ENCODE assay signal across 1 cellular context in genomic region chr5:99177796-99178195, GRCh38.
TF ChIP-seq lines count a peak whose summit lies in the region.

No MANE protein-coding gene starts in this region.

TF ChIP-seq in HepG2, 621 proteins besides CTCF, POLR2A, EP300 and RAD21 (continued from another document):
- TF ChIP-seq PAXIP1 (CRISPR knock-in tag; conservative IDR thresholded peaks at IDR 0.05): 0 out of 2 replicates have a peak, but pooled peaks have one; percentile 23
- no peak; the same call in 1 of the 2 replicates for TF ChIP-seq NR2F6 (IDR thresholded peaks at IDR 0.05)
- TF ChIP-seq NR2F6 (CRISPR knock-in tag; IDR thresholded peaks at IDR 0.05): peak; percentile 18; the same call in 1 of the 2 replicates
- 0 out of 2 replicates have a peak, but pooled peaks have one; percentile 24 for TF ChIP-seq SOX13 (IDR thresholded peaks at IDR 0.05)
- peak in 1 of 2 experiments; percentile 71; a peak in 2 of 4 replicates for TF ChIP-seq SOX13 (CRISPR knock-in tag; conservative IDR thresholded peaks at IDR 0.05 in 1 of 2, IDR thresholded peaks at IDR 0.05 in 1 of 2)
- TF ChIP-seq SOX5 (CRISPR knock-in tag; IDR thresholded peaks at IDR 0.05; ENCODE audit: borderline replicate concordance): peak; percentile 77
- TF ChIP-seq RARA (CRISPR knock-in tag; IDR thresholded peaks at IDR 0.05): peak; percentile 33; the same call in 1 of the 2 replicates
- TF ChIP-seq ZNF224 (CRISPR knock-in tag; IDR thresholded peaks at IDR 0.05): no peak
